In genomic region chr3:191336833-191337232, GRCh38 we compare ENCODE assay signal across 1 cellular context.
TF ChIP-seq lines count a peak whose summit lies in the region.

No MANE protein-coding gene starts in this region.

TF ChIP-seq in GM12878, 131 proteins besides CTCF, POLR2A, EP300 and RAD21 (continued from another document):
- TF ChIP-seq PKNOX1 (IDR thresholded peaks at IDR 0.05) (no peak), ZNF24 (IDR thresholded peaks at IDR 0.05) (0 out of 2 replicates have a peak, but pooled peaks have one; percentile 5), ATF7 (IDR thresholded peaks at IDR 0.05; ENCODE audit: low read depth) (no peak)
